31 cellular contexts compared by ENCODE assay signal in the genomic region with DNA sequence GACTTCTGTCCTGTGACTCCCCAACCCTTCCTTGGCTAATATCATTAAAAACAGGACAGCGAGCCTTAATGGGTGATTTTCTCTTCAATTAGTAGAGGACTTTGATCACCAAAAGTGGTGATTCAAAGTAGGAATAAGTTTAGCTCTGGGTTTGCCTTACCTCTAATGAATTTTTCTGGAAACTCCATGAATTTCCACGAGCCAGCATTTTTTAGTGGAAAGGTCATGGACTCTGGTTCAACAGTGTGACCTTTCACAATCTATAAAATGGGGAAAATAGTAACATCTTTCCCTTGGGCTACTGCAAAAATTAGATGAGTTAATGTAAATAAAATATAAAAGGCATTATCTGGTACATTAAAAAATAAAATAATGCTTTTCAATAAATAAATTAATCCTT.
"Had no signal": no experiment of that assay in that cellular context is flagged by ENCODE, and none has a peak within 500 bp of the region (broad histone marks: within the 10 kb centered on the region; RNA-seq: fewer than 3 reads in every experiment).

No MANE protein-coding gene starts in this region.

- H3K36me3 ChIP-seq: brain microvascular endothelial cell, Peyer's patch, SJSA1 had no signal

- H3K4me1 ChIP-seq: Peyer's patch, SJSA1 had no signal

- H3K4me2 ChIP-seq: SK-N-SH had no signal

- H3K9ac ChIP-seq: SK-N-SH had no signal

- H3K9me3 ChIP-seq: Peyer's patch, SJSA1, SK-N-SH had no signal

- H3K27ac ChIP-seq: brain microvascular endothelial cell, Peyer's patch, SJSA1 had no signal

- H3K27me3 ChIP-seq: brain microvascular endothelial cell, Peyer's patch, SJSA1 had no signal

- DNase-seq: activated CD4-positive, alpha-beta memory T cell treated with anti-CD3 and anti-CD28 coated beads for 36 hours; activated CD4-positive, alpha-beta T cell treated with anti-CD3 and anti-CD28 coated beads for 36 hours; activated CD4-positive, alpha-beta T cell treated with anti-CD3 and anti-CD28 coated beads, Interleukin-2, amount 10 ng/mL, durations not matched to agents 7 days and 5 days; activated CD8-positive, alpha-beta memory T cell treated with anti-CD3 and anti-CD28 coated beads, Interleukin-2, amount 50 U/mL, for 4 hours; activated gamma-delta T cell treated with Interleukin-2 at 50 U/mL for 16 hours; activated naive CD4-positive, alpha-beta T cell treated with anti-CD3 and anti-CD28 coated beads for 36 hours; activated naive CD8-positive, alpha-beta T cell treated with anti-CD3 and anti-CD28 coated beads, Interleukin-2, amount 50 U/mL, for 24 hours; activated T-cell treated with anti-CD3 and anti-CD28 coated beads for 4 hours; activated T-cell treated with anti-CD3 and anti-CD28 coated beads, Interleukin-2, amount 50 U/mL, for 4 hours; anterior cingulate cortex; brain microvascular endothelial cell; central memory CD4-positive, alpha-beta T cell; MM.1S; MV-4-11; NCI-H1092; NCI-H1436 treated with DMSO at 0.1 percent for 48 hours; NCI-H1694 treated with DMSO at 0.1 percent for 48 hours; NCI-H2029; NCI-H345; NCI-H510A; NCI-H526; NCI-H748 treated with DMSO at 0.1 percent for 48 hours; NK-92 treated with Interleukin-12 subunit alpha and Interleukin-12 subunit beta, amount 100 ng/mL, for 24 hours; Peyer's patch; RPMI8226; SHP77 treated with DMSO at 0.1 percent for 48 hours; SK-N-SH had no signal

- H3K4me3 ChIP-seq: Peyer's patch, SJSA1 had no signal

- ATAC-seq: activated CD4-positive, alpha-beta T cell treated with anti-CD3 and anti-CD28 coated beads for 36 hours; activated CD4-positive, CD25-positive, alpha-beta regulatory T cell treated with anti-CD3 and anti-CD28 coated beads, Interleukin-2, amount 50 U/mL, for 24 hours; activated naive CD4-positive, alpha-beta T cell treated with anti-CD3 and anti-CD28 coated beads, Interleukin-2, amount 50 U/mL, for 72 hours; activated naive CD8-positive, alpha-beta T cell treated with anti-CD3 and anti-CD28 coated beads, Interleukin-2, amount 50 U/mL, for 24 hours; activated T-cell treated with anti-CD3 and anti-CD28 coated beads, Interleukin-2, amount 50 U/mL, for 4 hours; PC-3 had no signal
